ENCODE assay signal across 38 cellular contexts in genomic region chr4:99179178-99179577, GRCh38. TPM values are rescaled to one million over a fixed set of nuclear protein-coding genes. Genes with fewer than 3 reads are reported as not detected.
"Had no signal": no experiment of that assay in that cellular context is flagged by ENCODE, and none has a peak within 500 bp of the region (broad histone marks: within the 10 kb centered on the region; RNA-seq: fewer than 3 reads in every experiment).

No MANE protein-coding gene starts in this region.

- H3K9me3 ChIP-seq: MG63 had no signal

- H3K36me3 ChIP-seq: MG63 had no signal

- H3K27ac ChIP-seq: KMS-11 had no signal

- DNase-seq: Karpas-422, Kasumi-1, KG1, MG63, MM.1S, MV-4-11, NCI-H1048, NCI-H1092, NCI-H1092 treated with DMSO at 0.1 percent for 48 hours, NCI-H1105, NCI-H1105 treated with DMSO at 0.1 percent for 48 hours, NCI-H1417, NCI-H1417 treated with DMSO at 0.1 percent for 48 hours, NCI-H1436, NCI-H1436 treated with DMSO at 0.1 percent for 48 hours, NCI-H146, NCI-H1694, NCI-H1694 treated with DMSO at 0.1 percent for 48 hours, NCI-H187, NCI-H187 treated with DMSO at 0.1 percent for 48 hours, NCI-H1930, NCI-H2029, NCI-H2029 treated with DMSO at 0.1 percent for 48 hours, NCI-H2081, NCI-H2081 treated with DMSO at 0.1 percent for 48 hours, NCI-H2107, NCI-H2171, NCI-H2227 treated with DMSO at 0.1 percent for 48 hours, NCI-H226, NCI-H345, NCI-H446, NCI-H446 treated with DMSO at 0.1 percent for 48 hours, NCI-H510A, NCI-H510A treated with DMSO at 0.1 percent for 48 hours had no signal

- H3K4me3 ChIP-seq: MG63 had no signal

- H3K27me3 ChIP-seq: MG63 had no signal

RNA-seq across cellular contexts. Expression of gene ADH4, which starts 35.1 kb away (rescaled TPM):
- total RNA-seq: LHCN-M2, M059J, NCI-H460 had no signal

RNA-seq across cellular contexts. Expression of gene ADH6, which starts 39.9 kb away (rescaled TPM):
- total RNA-seq: LHCN-M2, M059J, NCI-H460 had no signal
